Comparison of ENCODE assay signal across 8 cellular contexts in genomic region chr3:40452876-40453730, GRCh38. TPM values are rescaled to one million over a fixed set of nuclear protein-coding genes. Genes with fewer than 3 reads are reported as not detected.
DNase-seq lines count a peak whose midpoint lies in the region; ATAC-seq and TF ChIP-seq lines count a peak whose summit lies in the region.

No MANE protein-coding gene starts in this region.

- peak overlapping the region; percentile 95 for H3K4me3 Mint-ChIP-seq in T-helper 1 cell treated with Interleukin-12 subunit alpha and Interleukin-12 subunit beta and Interleukin-4 antibody, amounts not matched to agents 30 μg/mL and 1 μg/mL, for 36 hours

- H3K27me3 ChIP-seq in left ventricle myocardium inferior (ENCODE audit: low read depth): no peaks in the 10 kb centered on the region
- no peaks in the 10 kb centered on the region for H3K27me3 ChIP-seq in upper lobe of right lung

- peaks cover 23% of the 10 kb centered on the region for H3K4me1 Mint-ChIP-seq in T-helper 1 cell treated with Interleukin-12 subunit alpha and Interleukin-12 subunit beta and Interleukin-4 antibody, amounts not matched to agents 30 μg/mL and 1 μg/mL, for 36 hours (ENCODE audit: low read depth)

- peak; percentile 96 for ATAC-seq in GM18498 (IDR thresholded peaks at IDR 0.05; ENCODE audit: unreplicated experiment)
- ATAC-seq in HG02885 (IDR thresholded peaks at IDR 0.05; ENCODE audit: poor library complexity, unreplicated experiment): peak; percentile 93
- peak; percentile 97 for ATAC-seq in upper lobe of right lung

- peaks cover 11% of the 10 kb centered on the region for H3K36me3 ChIP-seq in left ventricle myocardium inferior
- H3K36me3 ChIP-seq in upper lobe of right lung: peaks cover 9% of the 10 kb centered on the region

- H3K9me3 ChIP-seq in left ventricle myocardium inferior (replicated peaks) (no peaks in the 10 kb centered on the region), upper lobe of right lung (no peaks in the 10 kb centered on the region)

- H3K36me3 Mint-ChIP-seq in T-helper 1 cell treated with Interleukin-12 subunit alpha and Interleukin-12 subunit beta and Interleukin-4 antibody, amounts not matched to agents 30 μg/mL and 1 μg/mL, for 36 hours (ENCODE audit: low read depth): peaks cover 12% of the 10 kb centered on the region

- intact Hi-C loops in left ventricle myocardium inferior (cut with micrococcal nuclease): no loop called here
- intact Hi-C loops in posterior vena cava (cut with DNase I): loop anchor here in 1 of 2 donors (10.0 kb wide), 1 partner anchor 72 kb away; the partner anchor contains the start of gene ZNF621
- intact Hi-C loops in upper lobe of right lung (cut with DNase I): no loop called here

- H3K27ac Mint-ChIP-seq in T-helper 1 cell treated with Interleukin-12 subunit alpha and Interleukin-12 subunit beta and Interleukin-4 antibody, amounts not matched to agents 30 μg/mL and 1 μg/mL, for 36 hours: peak overlapping the region; percentile 96

- peak overlapping the region; percentile 94 for H3K27ac ChIP-seq in angular gyrus (ENCODE audit: low read depth, low read length)
- H3K27ac ChIP-seq in left ventricle myocardium inferior (replicated peaks): peak overlapping the region; percentile 96
- H3K27ac ChIP-seq in upper lobe of right lung: peak overlapping the region; percentile 92

- DNase-seq in NCI-H1694 (lab: John Stamatoyannopoulos, UW) (peak; percentile 90), left ventricle myocardium inferior (peak; percentile 97), posterior vena cava (ENCODE audit: low spot score) (peak; percentile 99), upper lobe of right lung (peak; percentile 99)

- no peak for TF ChIP-seq CTCF in left ventricle myocardium inferior (IDR thresholded peaks at IDR 0.05; ENCODE audit: borderline replicate concordance)
- no peak for TF ChIP-seq CTCF in upper lobe of right lung (IDR thresholded peaks at IDR 0.05)

- H3K27me3 Mint-ChIP-seq in T-helper 1 cell treated with Interleukin-12 subunit alpha and Interleukin-12 subunit beta and Interleukin-4 antibody, amounts not matched to agents 30 μg/mL and 1 μg/mL, for 36 hours (ENCODE audit: low read depth): no peaks in the 10 kb centered on the region

- no peaks in the 10 kb centered on the region for H3K9me3 Mint-ChIP-seq in T-helper 1 cell treated with Interleukin-12 subunit alpha and Interleukin-12 subunit beta and Interleukin-4 antibody, amounts not matched to agents 30 μg/mL and 1 μg/mL, for 36 hours

- H3K4me1 ChIP-seq in left ventricle myocardium inferior: peaks cover 44% of the 10 kb centered on the region
- H3K4me1 ChIP-seq in upper lobe of right lung: peaks cover 15% of the 10 kb centered on the region

- H3K4me3 ChIP-seq in left ventricle myocardium inferior (peak overlapping the region; percentile 81), upper lobe of right lung (peak overlapping the region; percentile 69)

RNA-seq across cellular contexts. Expression of gene RPL14, which starts 4.0 kb away (rescaled TPM):
- total RNA-seq in left ventricle myocardium inferior (901 TPM), posterior vena cava (1,000 to 10,000 TPM; 1,096 to 1,308 TPM), upper lobe of right lung (1,554 TPM)

RNA-seq across cellular contexts. Expression of gene ZNF619, which starts 23.8 kb away (rescaled TPM):
- total RNA-seq in left ventricle myocardium inferior (3.6 TPM), posterior vena cava (1 to 10 TPM; 4.7 to 5.5 TPM), upper lobe of right lung (6.8 TPM)

RNA-seq across cellular contexts. Expression of gene ZNF620, which starts 52.7 kb away (rescaled TPM):
- total RNA-seq in left ventricle myocardium inferior: 2.3 TPM
- total RNA-seq in posterior vena cava: 1 to 10 TPM; 3.6 to 3.7 TPM
- total RNA-seq in upper lobe of right lung: 7.0 TPM

Comparison
In these comparisons a context has a peak if more than half of its experiments do, and no peak if none do; other contexts are left out.
1. Peak in every context shown above with its lines: DNase-seq, ATAC-seq, H3K4me3 ChIP-seq and H3K27ac ChIP-seq.